ENCODE assay signal across 11 cellular contexts in the genomic region with DNA sequence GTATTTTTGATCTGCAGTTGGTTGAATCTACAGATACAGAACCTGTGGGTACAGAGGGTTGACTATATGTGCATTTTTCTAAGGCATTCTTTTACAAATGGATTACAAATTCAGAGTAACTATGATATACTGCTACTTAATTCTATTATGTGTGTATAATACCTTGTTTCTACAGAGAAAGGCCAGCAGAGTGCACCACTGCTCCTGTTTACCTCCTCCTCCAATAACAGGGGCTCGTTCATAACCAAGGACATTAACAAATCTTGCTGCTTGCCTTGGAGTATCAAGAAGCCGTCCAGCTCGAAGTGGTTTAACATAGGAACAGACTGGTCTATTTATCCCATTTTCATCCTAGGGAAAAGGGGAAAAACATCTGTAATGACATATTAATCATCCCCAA. TPM values are rescaled to one million over a fixed set of nuclear protein-coding genes. Genes with fewer than 3 reads are reported as not detected.
A peak's percentile ranks its signal among the peaks of the same experiment; 100 is the strongest.
DNase-seq lines count a peak whose midpoint lies in the region.
"Had no signal": no experiment of that assay in that cellular context is flagged by ENCODE, and none has a peak within 500 bp of the region (broad histone marks: within the 10 kb centered on the region; RNA-seq: fewer than 3 reads in every experiment).

No MANE protein-coding gene starts in this region.

- no peak overlapping the region for H2BK15ac ChIP-seq in mesendoderm (replicated peaks; ENCODE audit: low read depth)

- CTCF ChIA-PET in activated CD4-positive, alpha-beta memory T cell treated with anti-CD3 and anti-CD28 coated beads for 36 hours (lab: Charles Lee): no interaction called here

- H3K4me3 Mint-ChIP-seq in activated CD4-positive, alpha-beta memory T cell treated with anti-CD3 and anti-CD28 coated beads for 36 hours: no peak overlapping the region
- H3K4me3 Mint-ChIP-seq: B cell had no signal

- DNase-seq in NCI-H510A treated with DMSO at 0.1 percent for 48 hours (lab: John Stamatoyannopoulos, UW) (peak; percentile 3), NCI-H510A (lab: John Stamatoyannopoulos, UW) (no peak), MV-4-11 (lab: John Stamatoyannopoulos, UW) (peak; percentile 14), astrocyte of the hippocampus (ENCODE audit: low read depth, low spot score) (peak; percentile 29), mesendoderm (peak; percentile 29), germinal center (ENCODE audit: low spot score) (no peak), glomerular visceral epithelial cell (ENCODE audit: extremely low spot score) (no peak)
- DNase-seq in activated CD4-positive, alpha-beta memory T cell treated with anti-CD3 and anti-CD28 coated beads for 36 hours: no peak
- DNase-seq: islet precursor cell had no signal

- H4K8ac ChIP-seq in mesendoderm (ENCODE audit: low read depth, low read length): no peak overlapping the region

- H3K4me1 Mint-ChIP-seq in activated CD4-positive, alpha-beta memory T cell treated with anti-CD3 and anti-CD28 coated beads for 36 hours (ENCODE audit: low read depth): peaks cover 3% of the 10 kb centered on the region
- H3K4me1 Mint-ChIP-seq: B cell had no signal

- no peaks in the 10 kb centered on the region for H3K9me3 Mint-ChIP-seq in activated CD4-positive, alpha-beta memory T cell treated with anti-CD3 and anti-CD28 coated beads for 36 hours

- H3K27ac Mint-ChIP-seq in activated CD4-positive, alpha-beta memory T cell treated with anti-CD3 and anti-CD28 coated beads for 36 hours: no peak overlapping the region
- H3K27ac Mint-ChIP-seq: B cell had no signal

- H3K79me1 ChIP-seq in mesendoderm (ENCODE audit: low read length): no peaks in the 10 kb centered on the region

- H3K9ac ChIP-seq in mesendoderm (ENCODE audit: low read length): no peak overlapping the region

- no peaks in the 10 kb centered on the region for H3K4me1 ChIP-seq in mesendoderm (ENCODE audit: control insufficient read depth, low read depth, low read length)

- POLR2A ChIA-PET in activated CD4-positive, alpha-beta memory T cell treated with anti-CD3 and anti-CD28 coated beads for 36 hours (lab: Charles Lee): no interaction called here

- no peak overlapping the region for H3K4me3 ChIP-seq in mesendoderm (ENCODE audit: low read length)

- H2BK5ac ChIP-seq in mesendoderm (ENCODE audit: low read length): no peak overlapping the region

- no peaks in the 10 kb centered on the region for H3K27me3 ChIP-seq in mesendoderm (ENCODE audit: insufficient read depth, low read length, poor library complexity)

- peaks cover 2% of the 10 kb centered on the region for H3K36me3 Mint-ChIP-seq in activated CD4-positive, alpha-beta memory T cell treated with anti-CD3 and anti-CD28 coated beads for 36 hours

- H3K56ac ChIP-seq in mesendoderm (ENCODE audit: low read length): no peak overlapping the region

- H3K18ac ChIP-seq in mesendoderm (ENCODE audit: low read length): no peak overlapping the region

- H2AK5ac ChIP-seq in mesendoderm (ENCODE audit: low read length): no peak overlapping the region

- H4K5ac ChIP-seq in mesendoderm (ENCODE audit: low read length): no peak overlapping the region

- H3K36me3 ChIP-seq in mesendoderm (ENCODE audit: control insufficient read depth, insufficient read depth, low read length): no peaks in the 10 kb centered on the region

- intact Hi-C loops in activated CD4-positive, alpha-beta memory T cell treated with anti-CD3 and anti-CD28 coated beads for 36 hours (cut with micrococcal nuclease): no loop called here

- H3K23ac ChIP-seq in mesendoderm (ENCODE audit: low read length): no peak overlapping the region

- H2BK120ac ChIP-seq in mesendoderm (ENCODE audit: low read depth, low read length): no peak overlapping the region

- no peaks in the 10 kb centered on the region for H3K79me2 ChIP-seq in mesendoderm (ENCODE audit: control insufficient read depth, insufficient read depth, low read length)

- no peak overlapping the region for H3K27ac ChIP-seq in mesendoderm (ENCODE audit: low read depth, low read length)
- H3K27ac ChIP-seq: RWPE1 had no signal

- H3K27me3 Mint-ChIP-seq in activated CD4-positive, alpha-beta memory T cell treated with anti-CD3 and anti-CD28 coated beads for 36 hours: no peaks in the 10 kb centered on the region
- H3K27me3 Mint-ChIP-seq: B cell had no signal

- H3K4me2 ChIP-seq in mesendoderm (ENCODE audit: low read length): no peak overlapping the region

- no CpG with 5 or more reads among the region's 3 CpGs for WGBS in mesendoderm (ENCODE audit: extremely low coverage, insufficient coverage, low lambda C conversion rate)

- H3K4ac ChIP-seq in mesendoderm (ENCODE audit: low read depth, low read length): no peak overlapping the region

RNA-seq across cellular contexts. Expression of gene CEP76, which starts 16.4 kb away (rescaled TPM):
- polyA plus RNA-seq in mesendoderm (2013, experiment 1 of 2): 11.6 TPM
- 11.7 TPM for polyA plus RNA-seq in mesendoderm (2013, experiment 2 of 2)
- total RNA-seq in activated CD4-positive, alpha-beta memory T cell treated with anti-CD3 and anti-CD28 coated beads for 36 hours: 10 to 100 TPM; 14.4 to 15.0 TPM

RNA-seq across cellular contexts. Expression of gene PSMG2, which starts 16.7 kb away (rescaled TPM):
- 79.6 TPM for polyA plus RNA-seq in mesendoderm (2013, experiment 1 of 2)
- polyA plus RNA-seq in mesendoderm (2013, experiment 2 of 2): 77.1 TPM
- 100 to 1,000 TPM; 112 to 119 TPM for total RNA-seq in activated CD4-positive, alpha-beta memory T cell treated with anti-CD3 and anti-CD28 coated beads for 36 hours

RNA-seq across cellular contexts. Expression of gene SPIRE1, which starts 28.2 kb away (rescaled TPM):
- 10.2 TPM for polyA plus RNA-seq in mesendoderm (2013, experiment 1 of 2)
- 9.7 TPM for polyA plus RNA-seq in mesendoderm (2013, experiment 2 of 2)
- total RNA-seq in activated CD4-positive, alpha-beta memory T cell treated with anti-CD3 and anti-CD28 coated beads for 36 hours: 1 to 10 TPM; 5.1 to 7.2 TPM

Comparison
In these comparisons a context has a peak if more than half of its experiments do, and no peak if none do; other contexts are left out.
1. DNase-seq: peak in NCI-H510A treated with DMSO at 0.1 percent for 48 hours (single experiment), MV-4-11 (single experiment), astrocyte of the hippocampus (single experiment) and mesendoderm (single experiment); none in NCI-H510A (single experiment), germinal center (single experiment), activated CD4-positive, alpha-beta memory T cell treated with anti-CD3 and anti-CD28 coated beads for 36 hours (single experiment) and glomerular visceral epithelial cell (single experiment).